ENCODE assay signal across 13 cellular contexts in the genomic region with DNA sequence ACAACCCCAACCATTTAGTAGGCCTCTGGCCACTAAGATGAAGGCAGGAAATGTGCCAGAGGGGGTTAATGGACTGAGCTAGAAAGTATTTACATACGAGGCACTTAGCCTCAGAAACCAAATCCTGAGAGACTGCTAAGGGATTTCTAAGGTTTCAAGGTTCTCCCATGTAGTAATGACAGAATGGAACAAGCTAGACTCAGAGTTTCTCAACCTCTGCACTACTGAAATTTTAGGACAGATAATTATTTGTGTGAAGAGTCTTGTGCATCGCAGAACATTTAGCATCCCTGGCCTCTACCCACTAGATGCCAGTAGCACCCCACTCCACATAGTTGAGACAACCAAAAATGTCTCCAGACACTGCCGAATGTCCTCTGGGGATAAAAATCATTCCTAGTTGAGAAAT. TPM values are rescaled to one million over a fixed set of nuclear protein-coding genes. Genes with fewer than 3 reads are reported as not detected.
DNase-seq lines count a peak whose midpoint lies in the region; ATAC-seq and TF ChIP-seq lines count a peak whose summit lies in the region.
"Had no signal": no experiment of that assay in that cellular context is flagged by ENCODE, and none has a peak within 500 bp of the region (broad histone marks: within the 10 kb centered on the region; RNA-seq: fewer than 3 reads in every experiment).

No MANE protein-coding gene starts in this region.

- H3K27ac Mint-ChIP-seq in activated CD4-positive, alpha-beta T cell treated with anti-CD3 and anti-CD28 coated beads for 36 hours = no peak overlapping the region
- H3K27ac Mint-ChIP-seq: activated naive CD8-positive, alpha-beta T cell treated with anti-CD3 and anti-CD28 coated beads, Interleukin-2, amount 10 ng/mL, durations not matched to agents 7 days and 5 days; CD4-positive, alpha-beta T cell; IgD-negative memory B cell had no signal

- TF ChIP-seq CTCF in astrocyte of the cerebellum (IDR thresholded peaks at IDR 0.05; ENCODE audit: low read depth, low read length, missing control alignments) (peak; percentile 33), lower leg skin (IDR thresholded peaks at IDR 0.05) (no peak)

- POLR2A ChIA-PET in activated CD4-positive, alpha-beta T cell treated with anti-CD3 and anti-CD28 coated beads for 36 hours (lab: Charles Lee) = no interaction called here

- intact Hi-C loops in lower leg skin (cut with DNase I; ENCODE audit: low total_unique reads) = no loop called here
- intact Hi-C loops in activated CD4-positive, alpha-beta T cell treated with anti-CD3 and anti-CD28 coated beads for 36 hours (cut with DNase I, micrococcal nuclease) = no loop called here

- 59 to 64% methylated on average over 3 of the region's 3 CpGs for WGBS in lower leg skin, 2 donors

- in situ Hi-C loops in astrocyte of the cerebellum (cut with HindIII; ENCODE audit: low sequenced_read_pairs) = no loop called here

- H3K36me3 Mint-ChIP-seq in activated CD4-positive, alpha-beta T cell treated with anti-CD3 and anti-CD28 coated beads for 36 hours (ENCODE audit: low read depth) = peaks cover 20% of the 10 kb centered on the region

- H3K27me3 Mint-ChIP-seq in activated CD4-positive, alpha-beta T cell treated with anti-CD3 and anti-CD28 coated beads for 36 hours = no peaks in the 10 kb centered on the region
- H3K27me3 Mint-ChIP-seq: activated naive CD8-positive, alpha-beta T cell treated with anti-CD3 and anti-CD28 coated beads, Interleukin-2, amount 10 ng/mL, durations not matched to agents 7 days and 5 days; CD4-positive, alpha-beta T cell; IgD-negative memory B cell had no signal

- H3K4me3 ChIP-seq in astrocyte of the cerebellum (ENCODE audit: low read depth, low read length) = no peak overlapping the region
- H3K4me3 ChIP-seq in lower leg skin (ENCODE audit: low read depth, poor library complexity, severe bottlenecking) = no peak overlapping the region

- no peak for ATAC-seq in activated CD4-positive, alpha-beta T cell treated with anti-CD3 and anti-CD28 coated beads for 36 hours
- ATAC-seq: activated CD4-positive, CD25-positive, alpha-beta regulatory T cell treated with anti-CD3 and anti-CD28 coated beads, Interleukin-2, amount 50 U/mL, for 24 hours had no signal

- no peaks in the 10 kb centered on the region for H3K9me3 Mint-ChIP-seq in activated CD4-positive, alpha-beta T cell treated with anti-CD3 and anti-CD28 coated beads for 36 hours (ENCODE audit: low read depth)
- H3K9me3 Mint-ChIP-seq: activated naive CD8-positive, alpha-beta T cell treated with anti-CD3 and anti-CD28 coated beads, Interleukin-2, amount 10 ng/mL, durations not matched to agents 7 days and 5 days; CD4-positive, alpha-beta T cell; IgD-negative memory B cell; neural crest cell had no signal

- peaks cover 10% of the 10 kb centered on the region for H3K4me1 Mint-ChIP-seq in activated CD4-positive, alpha-beta T cell treated with anti-CD3 and anti-CD28 coated beads for 36 hours
- H3K4me1 Mint-ChIP-seq: neural crest cell had no signal

- TF ChIP-seq POLR2A in lower leg skin (IDR thresholded peaks at IDR 0.05) = no peak

- CTCF ChIA-PET in activated CD4-positive, alpha-beta T cell treated with anti-CD3 and anti-CD28 coated beads for 36 hours (lab: Charles Lee) = interaction anchor here (0.5 to 1.1 kb wide), 5 partner anchors 9 to 83 kb away, joined by 3 to 4 read pairs (median 3); no protein-coding TSS in a partner anchor

- no peak overlapping the region for H3K4me3 Mint-ChIP-seq in activated CD4-positive, alpha-beta T cell treated with anti-CD3 and anti-CD28 coated beads for 36 hours
- H3K4me3 Mint-ChIP-seq: activated naive CD8-positive, alpha-beta T cell treated with anti-CD3 and anti-CD28 coated beads, Interleukin-2, amount 10 ng/mL, durations not matched to agents 7 days and 5 days; CD4-positive, alpha-beta T cell; IgD-negative memory B cell; neural crest cell had no signal

- DNase-seq in AG08395 (ENCODE audit: low spot score) (peak; percentile 11), H4 (ENCODE audit: low spot score) (peak; percentile 41), astrocyte of the cerebellum (ENCODE audit: low read depth) (peak; percentile 16), inferior parietal cortex (ENCODE audit: extremely low spot score) (peak; percentile 51), lower leg skin (ENCODE audit: low spot score in 2 of 2) (no peak), NCI-H187 (lab: John Stamatoyannopoulos, UW) (no peak), NOMO-1 treated with DMSO at 0.1 percent for 48 hours (lab: John Stamatoyannopoulos, UW; ENCODE audit: unreplicated experiment) (no peak)
- no peak for DNase-seq in activated CD4-positive, alpha-beta T cell treated with anti-CD3 and anti-CD28 coated beads for 36 hours
- DNase-seq: activated naive CD8-positive, alpha-beta T cell treated with anti-CD3 and anti-CD28 coated beads, Interleukin-2, amount 10 ng/mL, durations not matched to agents 7 days and 5 days; CD4-positive, alpha-beta T cell had no signal

RNA-seq across cellular contexts. Expression of gene CHRM4, which starts 54.8 kb away (rescaled TPM):
- total RNA-seq in H4 (2014; rRNA removed; shearing (Covaris generic)) = 0.33 and 0.48 TPM in 2 replicates
- 1 to 10 TPM; 1.2 to 8.1 (median 3.3) TPM for total RNA-seq in lower leg skin
- total RNA-seq in activated CD4-positive, alpha-beta T cell treated with anti-CD3 and anti-CD28 coated beads for 36 hours = under 1 TPM in 1 of 2 experiments, not detected in 1; 0.19 TPM

Comparison
In these comparisons a context has a peak if more than half of its experiments do, and no peak if none do; other contexts are left out.
1. DNase-seq: peak in AG08395 (single experiment), H4 (single experiment), astrocyte of the cerebellum (single experiment) and inferior parietal cortex (single experiment); none in lower leg skin (0 of 2), NCI-H187 (0 of 2), activated CD4-positive, alpha-beta T cell treated with anti-CD3 and anti-CD28 coated beads for 36 hours (single experiment) and NOMO-1 treated with DMSO at 0.1 percent for 48 hours (single experiment).